Comparison of ENCODE assay signal across 8 cellular contexts in the genomic region with DNA sequence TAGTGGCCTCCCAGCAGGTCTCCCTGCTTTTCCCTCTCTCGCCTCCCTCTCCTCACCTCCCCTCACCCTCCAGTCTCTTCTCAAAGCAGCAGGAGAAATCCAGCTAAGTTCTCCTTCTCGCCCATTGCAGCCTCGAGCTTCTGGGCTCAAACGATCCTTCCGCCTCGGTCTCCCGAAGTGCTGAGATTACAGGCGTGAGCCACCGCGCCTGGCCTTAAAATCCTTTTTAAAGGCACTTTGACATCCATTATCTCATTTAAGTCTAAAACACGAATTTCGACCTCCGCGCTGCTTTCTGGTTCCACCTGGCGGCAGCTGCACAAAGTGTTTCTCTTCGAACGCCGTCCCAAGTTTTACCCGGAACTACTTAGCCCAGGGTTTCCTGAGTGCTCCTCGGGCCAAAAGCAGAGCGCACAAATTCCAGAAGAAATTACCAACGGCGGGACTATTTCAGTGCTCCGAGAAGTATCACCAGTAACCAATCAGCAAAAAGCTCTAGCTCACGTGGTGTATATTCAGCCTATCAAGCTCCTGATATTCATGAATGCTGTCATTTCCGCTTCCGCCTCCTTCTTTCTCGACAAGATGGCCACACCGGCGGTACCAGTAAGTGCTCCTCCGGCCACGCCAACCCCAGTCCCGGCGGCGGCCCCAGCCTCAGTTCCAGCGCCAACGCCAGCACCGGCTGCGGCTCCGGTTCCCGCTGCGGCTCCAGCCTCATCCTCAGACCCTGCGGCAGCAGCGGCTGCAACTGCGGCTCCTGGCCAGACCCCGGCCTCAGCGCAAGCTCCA. TPM values are rescaled to one million over a fixed set of nuclear protein-coding genes. Genes with fewer than 3 reads are reported as not detected.
DNase-seq lines count a peak whose midpoint lies in the region; ATAC-seq, FAIRE-seq and TF ChIP-seq lines count a peak whose summit lies in the region.

Gene EIF3F, plus strand, starts transcription at position 570 of the 792 bp plus-strand sequence. Its CDS starts 16 bp downstream, at position 586.

- DNase-seq in ELF-1 (ENCODE audit: low read depth, low spot score) (peak; percentile 99), H54 (ENCODE audit: insufficient read length, low spot score) (peak; percentile 84), LoVo (ENCODE audit: low spot score) (peak; percentile 98), RWPE2 (ENCODE audit: low spot score) (peak; percentile 88), fibroblast of peridontal ligament (ENCODE audit: extremely low read depth) (peak; percentile 100), natural killer cell (peak; percentile 73)
- DNase-seq in activated T-helper 2 cell treated with anti-CD3 and anti-CD28 coated beads, Interferon-gamma antibody, Interleukin-2, Interleukin-4, amounts not matched to agents 10 μg/mL and 5 μg/mL and 100 μg/mL, durations not matched to agents 14 hours and 24 hours and 36 hours (ENCODE audit: low spot score), result peak; percentile 91
- DNase-seq in stimulated activated naive CD4-positive, alpha-beta T cell treated with Interleukin-2 at 50 U/mL for 16 hours (lab: John Stamatoyannopoulos, UW), result peak; percentile 95

- H3K4me1 ChIP-seq in RWPE2 (ENCODE audit: insufficient read depth, poor library complexity, severe bottlenecking), result peaks cover 13% of the 10 kb centered on the region

- peak; percentile 93 for FAIRE-seq in H54 (lab: Jason Lieb, UNC)

- ATAC-seq in RWPE2 (ENCODE audit: low read depth) (peak; percentile 98), natural killer cell (peak; percentile 95 to 99 (median 97))

- no peaks in the 10 kb centered on the region for H3K9me3 ChIP-seq in RWPE2 (ENCODE audit: severe bottlenecking)

- H3K27ac Mint-ChIP-seq in activated T-helper 2 cell treated with anti-CD3 and anti-CD28 coated beads, Interferon-gamma antibody, Interleukin-2, Interleukin-4, amounts not matched to agents 10 μg/mL and 5 μg/mL and 100 μg/mL, durations not matched to agents 14 hours and 24 hours and 36 hours, result peak within 1 kb of the TSS; percentile 91
- H3K27ac Mint-ChIP-seq in natural killer cell, result peak within 1 kb of the TSS; percentile 92 to 95

- TF ChIP-seq POLR2A in H54 (IDR thresholded peaks at IDR 0.05; ENCODE audit: low read depth, low read length), result no peak

- H3K36me3 Mint-ChIP-seq in activated T-helper 2 cell treated with anti-CD3 and anti-CD28 coated beads, Interferon-gamma antibody, Interleukin-2, Interleukin-4, amounts not matched to agents 10 μg/mL and 5 μg/mL and 100 μg/mL, durations not matched to agents 14 hours and 24 hours and 36 hours (ENCODE audit: low read depth), result peaks cover 25% of the 10 kb centered on the region
- no peaks in the 10 kb centered on the region for H3K36me3 Mint-ChIP-seq in natural killer cell

- H3K36me3 ChIP-seq in RWPE2 (ENCODE audit: low read depth), result peaks cover 38% of the 10 kb centered on the region

- no peaks in the 10 kb centered on the region for H3K27me3 Mint-ChIP-seq in activated T-helper 2 cell treated with anti-CD3 and anti-CD28 coated beads, Interferon-gamma antibody, Interleukin-2, Interleukin-4, amounts not matched to agents 10 μg/mL and 5 μg/mL and 100 μg/mL, durations not matched to agents 14 hours and 24 hours and 36 hours (ENCODE audit: low read depth)
- peaks cover 0 to 6% of the 10 kb centered on the region in 2 donors for H3K27me3 Mint-ChIP-seq in natural killer cell (ENCODE audit: low read depth in 2 of 2)

- peaks cover 32% of the 10 kb centered on the region for H3K4me1 Mint-ChIP-seq in activated T-helper 2 cell treated with anti-CD3 and anti-CD28 coated beads, Interferon-gamma antibody, Interleukin-2, Interleukin-4, amounts not matched to agents 10 μg/mL and 5 μg/mL and 100 μg/mL, durations not matched to agents 14 hours and 24 hours and 36 hours (ENCODE audit: low read depth)
- peaks cover 47 to 54% of the 10 kb centered on the region in 2 donors for H3K4me1 Mint-ChIP-seq in natural killer cell

- TF ChIP-seq CTCF in RWPE2 (IDR thresholded peaks at IDR 0.05; ENCODE audit: poor library complexity, severe bottlenecking) (peak; percentile 97), natural killer cell (IDR thresholded peaks at IDR 0.05) (peak; percentile 61)

- intact Hi-C loops in activated T-helper 2 cell treated with anti-CD3 and anti-CD28 coated beads, Interferon-gamma antibody, Interleukin-2, Interleukin-4, amounts not matched to agents 10 μg/mL and 5 μg/mL and 100 μg/mL, durations not matched to agents 14 hours and 24 hours and 36 hours (cut with micrococcal nuclease), result loop anchor here (1.0 to 10.0 kb wide), 4 partner anchors 95 to 890 kb away; partner anchors contain the start of genes PPFIBP2, RPL27A and TRIM66
- intact Hi-C loops in natural killer cell (cut with micrococcal nuclease), result loop anchor here (2.0 to 10.0 kb wide), 2 partner anchors 94 to 472 kb away; partner anchors contain the start of gene PPFIBP2

- H3K9me3 Mint-ChIP-seq in activated T-helper 2 cell treated with anti-CD3 and anti-CD28 coated beads, Interferon-gamma antibody, Interleukin-2, Interleukin-4, amounts not matched to agents 10 μg/mL and 5 μg/mL and 100 μg/mL, durations not matched to agents 14 hours and 24 hours and 36 hours, result no peaks in the 10 kb centered on the region
- H3K9me3 Mint-ChIP-seq in natural killer cell, result no peaks in the 10 kb centered on the region

- H3K4me3 ChIP-seq in RWPE2 (ENCODE audit: severe bottlenecking), result peak within 1 kb of the TSS; percentile 63

- H3K4me3 Mint-ChIP-seq in activated T-helper 2 cell treated with anti-CD3 and anti-CD28 coated beads, Interferon-gamma antibody, Interleukin-2, Interleukin-4, amounts not matched to agents 10 μg/mL and 5 μg/mL and 100 μg/mL, durations not matched to agents 14 hours and 24 hours and 36 hours (ENCODE audit: low read depth), result peak within 1 kb of the TSS; percentile 98
- peak within 1 kb of the TSS; percentile 94 for H3K4me3 Mint-ChIP-seq in natural killer cell

- H3K27me3 ChIP-seq in RWPE2 (ENCODE audit: insufficient read depth, poor library complexity, severe bottlenecking), result no peaks in the 10 kb centered on the region

- peak within 1 kb of the TSS; percentile 34 for H3K27ac ChIP-seq in RWPE2 (ENCODE audit: poor library complexity, severe bottlenecking)

RNA-seq across cellular contexts. Expression of gene EIF3F, which starts in this region (rescaled TPM):
- total RNA-seq in activated T-helper 2 cell treated with anti-CD3 and anti-CD28 coated beads, Interferon-gamma antibody, Interleukin-2, Interleukin-4, amounts not matched to agents 10 μg/mL and 5 μg/mL and 100 μg/mL, durations not matched to agents 14 hours and 24 hours and 36 hours, result 237 and 239 TPM in 2 replicates
- total RNA-seq in natural killer cell, result 100 to 1,000 TPM; 232 to 250 (median 247) TPM

Comparison
In these comparisons a context has a peak if more than half of its experiments do, and no peak if none do; other contexts are left out.
1. Peak in every context shown above with its lines: DNase-seq, ATAC-seq, H3K4me3 ChIP-seq and H3K27ac ChIP-seq.